Comparison of ENCODE assay signal across 8 cellular contexts in genomic region chr1:64917328-64917861, GRCh38. TPM values are rescaled to one million over a fixed set of nuclear protein-coding genes. Genes with fewer than 3 reads are reported as not detected.
DNase-seq lines count a peak whose midpoint lies in the region; ATAC-seq lines count a peak whose summit lies in the region.

No MANE protein-coding gene starts in this region.

- no peak overlapping the region for H4K5ac ChIP-seq in mesendoderm (ENCODE audit: low read length)

- H2BK120ac ChIP-seq in mesendoderm (ENCODE audit: low read depth, low read length) = no peak overlapping the region

- ATAC-seq in GM18511 (IDR thresholded peaks at IDR 0.05; ENCODE audit: unreplicated experiment) = no peak
- ATAC-seq in HG03045 (IDR thresholded peaks at IDR 0.05; ENCODE audit: unreplicated experiment) = no peak

- no peak overlapping the region for H3K18ac ChIP-seq in mesendoderm (ENCODE audit: low read length)

- H2BK5ac ChIP-seq in mesendoderm (ENCODE audit: low read length) = no peak overlapping the region

- no peak overlapping the region for H3K56ac ChIP-seq in mesendoderm (ENCODE audit: low read length)

- H3K4me1 ChIP-seq in mesendoderm (ENCODE audit: control insufficient read depth, low read depth, low read length) = peaks cover 6% of the 10 kb centered on the region

- no peak overlapping the region for H3K27ac ChIP-seq in mesendoderm (ENCODE audit: low read depth, low read length)

- no peak overlapping the region for H2BK15ac ChIP-seq in mesendoderm (replicated peaks; ENCODE audit: low read depth)

- H3K79me1 ChIP-seq in mesendoderm (ENCODE audit: low read length) = no peaks in the 10 kb centered on the region

- no peak overlapping the region for H3K9ac ChIP-seq in mesendoderm (ENCODE audit: low read length)

- no peak overlapping the region for H3K23ac ChIP-seq in mesendoderm (ENCODE audit: low read length)

- H3K4me2 ChIP-seq in mesendoderm (ENCODE audit: low read length) = no peak overlapping the region

- H2AK5ac ChIP-seq in mesendoderm (ENCODE audit: low read length) = no peak overlapping the region

- no CpG with 5 or more reads among the region's 3 CpGs for WGBS in mesendoderm (ENCODE audit: extremely low coverage, insufficient coverage, low lambda C conversion rate)

- H3K4ac ChIP-seq in mesendoderm (ENCODE audit: low read depth, low read length) = peak overlapping the region; percentile 2

- no peaks in the 10 kb centered on the region for H3K79me2 ChIP-seq in mesendoderm (ENCODE audit: control insufficient read depth, insufficient read depth, low read length)

- no peak overlapping the region for H3K4me3 ChIP-seq in mesendoderm (ENCODE audit: low read length)

- H4K8ac ChIP-seq in mesendoderm (ENCODE audit: low read depth, low read length) = no peak overlapping the region

- no peaks in the 10 kb centered on the region for H3K36me3 ChIP-seq in mesendoderm (ENCODE audit: control insufficient read depth, insufficient read depth, low read length)

- DNase-seq in DMS53 (lab: John Stamatoyannopoulos, UW) = peak; percentile 51
- DNase-seq in NCI-H460 (ENCODE audit: extremely low read depth, low read depth) = peak; percentile 72
- peak; percentile 91 for DNase-seq in dermis blood vessel endothelial cell
- peak; percentile 89 for DNase-seq in mesendoderm
- no peak for DNase-seq in HUDEP-2 (lab: John Stamatoyannopoulos, UW; ENCODE audit: unreplicated experiment in 76 of 76)
- DNase-seq in activated CD4-positive, alpha-beta T cell treated with anti-CD3 and anti-CD28 coated beads for 48 hours = no peak

- no peaks in the 10 kb centered on the region for H3K27me3 ChIP-seq in mesendoderm (ENCODE audit: insufficient read depth, low read length, poor library complexity)

RNA-seq across cellular contexts. Expression of gene JAK1, which starts 49.0 kb away (rescaled TPM):
- 73.5 and 74.8 TPM in 2 replicates for total RNA-seq in NCI-H460 (2014; rRNA removed; shearing (Covaris generic))
- polyA plus RNA-seq in NCI-H460 (2014; cell fraction: nucleus; rRNA removed) = 26.6 and 27.3 TPM in 2 replicates
- total RNA-seq in dermis blood vessel endothelial cell = 254 and 314 TPM in 2 replicates
- 9.6 TPM for polyA plus RNA-seq in mesendoderm (2013, experiment 1 of 2)
- 10.0 TPM for polyA plus RNA-seq in mesendoderm (2013, experiment 2 of 2)

Comparison
In these comparisons a context has a peak if more than half of its experiments do, and no peak if none do; other contexts are left out.
1. DNase-seq: peak in DMS53 (single experiment), NCI-H460 (single experiment), dermis blood vessel endothelial cell (single experiment) and mesendoderm (single experiment); none in HUDEP-2 (0 of 76) and activated CD4-positive, alpha-beta T cell treated with anti-CD3 and anti-CD28 coated beads for 48 hours (single experiment).